In the genomic region with DNA sequence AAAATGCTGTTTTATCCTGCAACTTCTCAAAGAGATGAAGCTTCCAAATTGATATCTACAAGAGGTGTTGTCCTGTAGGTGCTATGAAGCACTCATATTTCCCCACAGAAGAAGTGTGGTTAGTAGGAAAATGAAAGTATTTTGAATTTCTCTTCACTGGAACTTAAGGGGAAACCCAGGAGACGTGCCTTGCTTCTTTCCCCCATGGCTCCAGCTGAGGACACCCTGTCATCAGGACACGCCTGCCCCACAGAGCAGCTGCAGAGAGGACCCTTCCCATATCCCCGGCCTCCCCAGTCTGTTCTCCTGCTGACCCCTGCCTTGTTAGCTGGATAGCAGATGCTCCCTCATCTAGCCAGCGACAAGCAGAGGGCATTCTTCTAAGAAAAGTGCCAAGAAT, we compare ENCODE assay signal across 10 cellular contexts.
DNase-seq lines count a peak whose midpoint lies in the region; ATAC-seq and TF ChIP-seq lines count a peak whose summit lies in the region.
"Had no signal": no experiment of that assay in that cellular context is flagged by ENCODE, and none has a peak within 500 bp of the region (broad histone marks: within the 10 kb centered on the region; RNA-seq: fewer than 3 reads in every experiment).

No MANE protein-coding gene starts in this region.

- no peaks in the 10 kb centered on the region for H3K27me3 ChIP-seq in CD8-positive, alpha-beta memory T cell (ENCODE audit: insufficient read depth, low read length, poor library complexity, severe bottlenecking)
- H3K27me3 ChIP-seq in upper lobe of right lung (no peaks in the 10 kb centered on the region), gastrocnemius medialis (no peaks in the 10 kb centered on the region)
- H3K27me3 ChIP-seq: colonic mucosa, SJSA1 had no signal

- no peaks in the 10 kb centered on the region for H3K9me3 ChIP-seq in CD8-positive, alpha-beta memory T cell (ENCODE audit: low read length)
- H3K9me3 ChIP-seq in upper lobe of right lung (no peaks in the 10 kb centered on the region), gastrocnemius medialis (no peaks in the 10 kb centered on the region)
- H3K9me3 ChIP-seq: colonic mucosa, SJSA1 had no signal

- intact Hi-C loops in upper lobe of right lung (cut with DNase I) = no loop called here
- intact Hi-C loops in gastrocnemius medialis (cut with DNase I; ENCODE audit: low total_unique reads) = no loop called here

- H3K27ac ChIP-seq in CD8-positive, alpha-beta memory T cell (ENCODE audit: low read depth, low read length) = no peak overlapping the region
- no peak overlapping the region for H3K27ac ChIP-seq in upper lobe of right lung
- H3K27ac ChIP-seq in gastrocnemius medialis = no peak overlapping the region
- H3K27ac ChIP-seq: colonic mucosa, SJSA1 had no signal

- peaks cover 0 to 2% of the 10 kb centered on the region in 2 donors for H3K27me3 Mint-ChIP-seq in CD8-positive, alpha-beta memory T cell
- H3K27me3 Mint-ChIP-seq in IgD-negative memory B cell = peaks cover 18% of the 10 kb centered on the region
- H3K27me3 Mint-ChIP-seq in endothelial cell (ENCODE audit: unreplicated experiment) = peaks cover under 1% of the 10 kb centered on the region

- in situ Hi-C loops in KBM-7 (cut with MboI; ENCODE audit: low pct_unique_long_range_greater_than_20kb, low sequenced_read_pairs) = no loop called here
- in situ Hi-C loops in gastrocnemius medialis (cut with MboI; ENCODE audit: low sequenced_read_pairs in 4 of 4) = no loop called here

- H3K36me3 ChIP-seq in CD8-positive, alpha-beta memory T cell (ENCODE audit: insufficient read depth, low read length) = no peaks in the 10 kb centered on the region
- no peaks in the 10 kb centered on the region for H3K36me3 ChIP-seq in upper lobe of right lung
- no peaks in the 10 kb centered on the region for H3K36me3 ChIP-seq in gastrocnemius medialis
- H3K36me3 ChIP-seq: colonic mucosa, SJSA1 had no signal

- no peak for TF ChIP-seq POLR2A in gastrocnemius medialis (IDR thresholded peaks at IDR 0.05)

- POLR2A ChIA-PET in CD8-positive, alpha-beta memory T cell (lab: Charles Lee) = no interaction called here

- H3K4me3 ChIP-seq in CD8-positive, alpha-beta memory T cell (ENCODE audit: low read length) = no peak overlapping the region
- H3K4me3 ChIP-seq in upper lobe of right lung (no peak overlapping the region), gastrocnemius medialis (no peak overlapping the region)
- H3K4me3 ChIP-seq: colonic mucosa, SJSA1 had no signal

- TF ChIP-seq CTCF in endothelial cell (IDR thresholded peaks at IDR 0.05; ENCODE audit: unreplicated experiment) (no peak), upper lobe of right lung (IDR thresholded peaks at IDR 0.05) (no peak), gastrocnemius medialis (IDR thresholded peaks at IDR 0.05 in 4 of 5, conservative IDR thresholded peaks at IDR 0.05 in 1 of 5) (no peak)

- DNase-seq in CD8-positive, alpha-beta memory T cell = no peak
- DNase-seq in amniotic epithelial cell (ENCODE audit: low read depth) = peak; percentile 22
- DNase-seq in endothelial cell (ENCODE audit: low spot score) = no peak
- no peak for DNase-seq in upper lobe of right lung
- DNase-seq in KBM-7 = no peak
- no peak for DNase-seq in gastrocnemius medialis
- DNase-seq: colonic mucosa had no signal

- H3K4me3 Mint-ChIP-seq in CD8-positive, alpha-beta memory T cell = peak overlapping the region; percentile 17 to 85 (median 75)
- H3K4me3 Mint-ChIP-seq in IgD-negative memory B cell (peak overlapping the region in 3 of 4 donors; percentile 44 to 89 (median 48)), endothelial cell (ENCODE audit: unreplicated experiment) (no peak overlapping the region)

- H3K36me3 Mint-ChIP-seq in CD8-positive, alpha-beta memory T cell = no peaks in the 10 kb centered on the region
- H3K36me3 Mint-ChIP-seq in IgD-negative memory B cell (no peaks in the 10 kb centered on the region), endothelial cell (ENCODE audit: low read depth, unreplicated experiment) (no peaks in the 10 kb centered on the region)

- H3K4me1 ChIP-seq in CD8-positive, alpha-beta memory T cell (ENCODE audit: insufficient read depth, low read length) = peaks cover 9% of the 10 kb centered on the region
- H3K4me1 ChIP-seq in upper lobe of right lung = no peaks in the 10 kb centered on the region
- H3K4me1 ChIP-seq in gastrocnemius medialis = no peaks in the 10 kb centered on the region
- H3K4me1 ChIP-seq: colonic mucosa had no signal

- H3K9me3 Mint-ChIP-seq in CD8-positive, alpha-beta memory T cell = no peaks in the 10 kb centered on the region
- peaks cover 0 to 3% (median 3%) of the 10 kb centered on the region in 3 donors for H3K9me3 Mint-ChIP-seq in IgD-negative memory B cell
- no peaks in the 10 kb centered on the region for H3K9me3 Mint-ChIP-seq in endothelial cell (ENCODE audit: unreplicated experiment)

- peaks cover 12 to 22% (median 16%) of the 10 kb centered on the region in 3 donors for H3K4me1 Mint-ChIP-seq in CD8-positive, alpha-beta memory T cell
- peaks cover 8 to 13% (median 11%) of the 10 kb centered on the region in 3 donors for H3K4me1 Mint-ChIP-seq in IgD-negative memory B cell
- no peaks in the 10 kb centered on the region for H3K4me1 Mint-ChIP-seq in endothelial cell (ENCODE audit: unreplicated experiment)

- ATAC-seq in GM21529 (IDR thresholded peaks at IDR 0.05; ENCODE audit: unreplicated experiment) (peak; percentile 32), upper lobe of right lung (no peak), gastrocnemius medialis (no peak)

- CTCF ChIA-PET in CD8-positive, alpha-beta memory T cell (lab: Charles Lee) = no interaction called here

- peak overlapping the region in 5 of 8 donors; percentile 61 to 91 (median 64) for H3K27ac Mint-ChIP-seq in CD8-positive, alpha-beta memory T cell
- H3K27ac Mint-ChIP-seq in IgD-negative memory B cell (no peak overlapping the region), endothelial cell (ENCODE audit: unreplicated experiment) (no peak overlapping the region)

Comparison
In these comparisons a context has a peak if more than half of its experiments do, and no peak if none do; other contexts are left out.
1. H3K27ac Mint-ChIP-seq: peak in CD8-positive, alpha-beta memory T cell (5 of 8); none in IgD-negative memory B cell (0 of 3) and endothelial cell (single experiment).